In the genomic region with DNA sequence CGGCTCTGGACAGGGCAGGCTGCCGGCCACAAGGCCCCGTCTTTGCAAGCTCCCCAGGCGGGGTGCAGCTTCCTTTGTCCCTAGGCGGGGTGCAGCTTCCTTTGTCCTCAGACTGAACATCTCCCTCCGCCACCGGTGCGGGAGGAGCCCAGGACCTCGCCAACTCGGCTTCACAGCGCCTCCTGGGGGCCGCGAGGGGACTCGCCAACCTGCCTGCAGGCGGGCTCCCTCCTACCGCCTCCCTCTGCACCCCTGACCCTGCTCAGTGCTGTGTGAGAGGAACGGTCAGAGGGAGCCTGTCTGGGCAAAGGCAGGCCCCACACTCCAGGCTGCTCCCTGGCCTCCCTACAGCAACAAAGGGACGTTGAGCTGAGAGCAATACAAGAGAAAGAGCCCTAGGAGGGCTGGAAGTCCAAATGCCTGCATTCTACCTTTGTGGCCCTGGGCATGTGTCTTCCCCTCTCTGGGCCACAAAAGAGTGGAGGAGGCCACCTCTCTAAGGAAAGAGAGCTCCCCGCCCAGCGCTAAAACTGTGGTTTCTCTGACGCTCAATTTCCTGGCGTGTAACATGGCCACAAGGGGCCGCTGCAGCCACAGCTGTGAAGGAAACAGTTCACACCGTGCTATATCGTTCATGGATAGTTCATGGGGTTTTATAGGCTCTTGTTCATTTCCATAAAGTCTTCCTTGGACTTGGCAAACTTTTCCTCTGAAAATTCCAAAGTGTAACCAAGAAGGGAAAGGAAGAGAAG, we compare ENCODE assay signal across 1 cellular context.
TF ChIP-seq lines count a peak whose summit lies in the region.

No MANE protein-coding gene starts in this region.

TF ChIP-seq in HepG2, 621 proteins besides CTCF, POLR2A, EP300 and RAD21 (continued from another document and continues in another):
- TF ChIP-seq, protein P1, sequence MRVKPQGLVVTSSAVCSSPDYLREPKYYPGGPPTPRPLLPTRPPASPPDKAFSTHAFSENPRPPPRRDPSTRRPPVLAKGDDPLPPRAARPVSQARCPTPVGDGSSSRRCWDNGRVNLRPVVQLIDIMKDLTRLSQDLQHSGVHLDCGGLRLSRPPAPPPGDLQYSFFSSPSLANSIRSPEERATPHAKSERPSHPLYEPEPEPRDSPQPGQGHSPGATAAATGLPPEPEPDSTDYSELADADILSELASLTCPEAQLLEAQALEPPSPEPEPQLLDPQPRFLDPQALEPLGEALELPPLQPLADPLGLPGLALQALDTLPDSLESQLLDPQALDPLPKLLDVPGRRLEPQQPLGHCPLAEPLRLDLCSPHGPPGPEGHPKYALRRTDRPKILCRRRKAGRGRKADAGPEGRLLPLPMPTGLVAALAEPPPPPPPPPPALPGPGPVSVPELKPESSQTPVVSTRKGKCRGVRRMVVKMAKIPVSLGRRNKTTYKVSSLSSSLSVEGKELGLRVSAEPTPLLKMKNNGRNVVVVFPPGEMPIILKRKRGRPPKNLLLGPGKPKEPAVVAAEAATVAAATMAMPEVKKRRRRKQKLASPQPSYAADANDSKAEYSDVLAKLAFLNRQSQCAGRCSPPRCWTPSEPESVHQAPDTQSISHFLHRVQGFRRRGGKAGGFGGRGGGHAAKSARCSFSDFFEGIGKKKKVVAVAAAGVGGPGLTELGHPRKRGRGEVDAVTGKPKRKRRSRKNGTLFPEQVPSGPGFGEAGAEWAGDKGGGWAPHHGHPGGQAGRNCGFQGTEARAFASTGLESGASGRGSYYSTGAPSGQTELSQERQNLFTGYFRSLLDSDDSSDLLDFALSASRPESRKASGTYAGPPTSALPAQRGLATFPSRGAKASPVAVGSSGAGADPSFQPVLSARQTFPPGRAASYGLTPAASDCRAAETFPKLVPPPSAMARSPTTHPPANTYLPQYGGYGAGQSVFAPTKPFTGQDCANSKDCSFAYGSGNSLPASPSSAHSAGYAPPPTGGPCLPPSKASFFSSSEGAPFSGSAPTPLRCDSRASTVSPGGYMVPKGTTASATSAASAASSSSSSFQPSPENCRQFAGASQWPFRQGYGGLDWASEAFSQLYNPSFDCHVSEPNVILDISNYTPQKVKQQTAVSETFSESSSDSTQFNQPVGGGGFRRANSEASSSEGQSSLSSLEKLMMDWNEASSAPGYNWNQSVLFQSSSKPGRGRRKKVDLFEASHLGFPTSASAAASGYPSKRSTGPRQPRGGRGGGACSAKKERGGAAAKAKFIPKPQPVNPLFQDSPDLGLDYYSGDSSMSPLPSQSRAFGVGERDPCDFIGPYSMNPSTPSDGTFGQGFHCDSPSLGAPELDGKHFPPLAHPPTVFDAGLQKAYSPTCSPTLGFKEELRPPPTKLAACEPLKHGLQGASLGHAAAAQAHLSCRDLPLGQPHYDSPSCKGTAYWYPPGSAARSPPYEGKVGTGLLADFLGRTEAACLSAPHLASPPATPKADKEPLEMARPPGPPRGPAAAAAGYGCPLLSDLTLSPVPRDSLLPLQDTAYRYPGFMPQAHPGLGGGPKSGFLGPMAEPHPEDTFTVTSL (CRISPR knock-in tag; IDR thresholded peaks at IDR 0.05; ENCODE audit: borderline replicate concordance), result no peak
- TF ChIP-seq ZNF713 (CRISPR knock-in tag; IDR thresholded peaks at IDR 0.05), result no peak
- TF ChIP-seq, protein P2, sequence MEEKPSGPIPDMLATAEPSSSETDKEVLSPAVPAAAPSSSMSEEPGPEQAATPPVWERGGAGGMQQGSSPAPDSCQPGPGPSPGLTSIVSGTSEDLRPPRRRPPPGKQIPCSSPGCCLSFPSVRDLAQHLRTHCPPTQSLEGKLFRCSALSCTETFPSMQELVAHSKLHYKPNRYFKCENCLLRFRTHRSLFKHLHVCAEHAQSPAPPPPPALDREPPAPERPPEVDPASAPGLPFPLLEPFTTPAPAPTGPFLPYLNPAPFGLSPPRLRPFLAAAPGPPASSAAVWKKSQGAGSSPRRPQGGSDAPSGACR (CRISPR knock-in tag; IDR thresholded peaks at IDR 0.05), result no peak
- no peak for TF ChIP-seq NKX3-1 (CRISPR knock-in tag; IDR thresholded peaks at IDR 0.05)
- TF ChIP-seq LCORL (IDR thresholded peaks at IDR 0.05), result no peak
- no peak; the same call in 1 of the 2 replicates for TF ChIP-seq LCORL (CRISPR knock-in tag; IDR thresholded peaks at IDR 0.05)
- TF ChIP-seq BRCA1 (CRISPR knock-in tag; IDR thresholded peaks at IDR 0.05), result no peak
- TF ChIP-seq, protein P3, sequence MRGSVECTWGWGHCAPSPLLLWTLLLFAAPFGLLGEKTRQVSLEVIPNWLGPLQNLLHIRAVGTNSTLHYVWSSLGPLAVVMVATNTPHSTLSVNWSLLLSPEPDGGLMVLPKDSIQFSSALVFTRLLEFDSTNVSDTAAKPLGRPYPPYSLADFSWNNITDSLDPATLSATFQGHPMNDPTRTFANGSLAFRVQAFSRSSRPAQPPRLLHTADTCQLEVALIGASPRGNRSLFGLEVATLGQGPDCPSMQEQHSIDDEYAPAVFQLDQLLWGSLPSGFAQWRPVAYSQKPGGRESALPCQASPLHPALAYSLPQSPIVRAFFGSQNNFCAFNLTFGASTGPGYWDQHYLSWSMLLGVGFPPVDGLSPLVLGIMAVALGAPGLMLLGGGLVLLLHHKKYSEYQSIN (CRISPR knock-in tag; IDR thresholded peaks at IDR 0.05; ENCODE audit: borderline replicate concordance), result no peak
- TF ChIP-seq NFIB (CRISPR knock-in tag; IDR thresholded peaks at IDR 0.05; ENCODE audit: borderline replicate concordance), result no peak
- TF ChIP-seq HOXA5 (CRISPR knock-in tag; IDR thresholded peaks at IDR 0.05), result no peak; the same call in 1 of the 2 replicates
- no peak for TF ChIP-seq ZNF33A (CRISPR knock-in tag; IDR thresholded peaks at IDR 0.05; ENCODE audit: borderline replicate concordance)
- TF ChIP-seq ZNF782 (CRISPR knock-in tag; IDR thresholded peaks at IDR 0.05; ENCODE audit: borderline replicate concordance), result peak; percentile 70; the same call in 1 of the 2 replicates
- no peak; the same call in 1 of the 2 replicates for TF ChIP-seq ZC3H4 (CRISPR knock-in tag; IDR thresholded peaks at IDR 0.05; ENCODE audit: borderline replicate concordance)
- TF ChIP-seq SMAD3 (CRISPR knock-in tag; IDR thresholded peaks at IDR 0.05), result no peak; the same call in 1 of the 2 replicates
- TF ChIP-seq, protein P4, sequence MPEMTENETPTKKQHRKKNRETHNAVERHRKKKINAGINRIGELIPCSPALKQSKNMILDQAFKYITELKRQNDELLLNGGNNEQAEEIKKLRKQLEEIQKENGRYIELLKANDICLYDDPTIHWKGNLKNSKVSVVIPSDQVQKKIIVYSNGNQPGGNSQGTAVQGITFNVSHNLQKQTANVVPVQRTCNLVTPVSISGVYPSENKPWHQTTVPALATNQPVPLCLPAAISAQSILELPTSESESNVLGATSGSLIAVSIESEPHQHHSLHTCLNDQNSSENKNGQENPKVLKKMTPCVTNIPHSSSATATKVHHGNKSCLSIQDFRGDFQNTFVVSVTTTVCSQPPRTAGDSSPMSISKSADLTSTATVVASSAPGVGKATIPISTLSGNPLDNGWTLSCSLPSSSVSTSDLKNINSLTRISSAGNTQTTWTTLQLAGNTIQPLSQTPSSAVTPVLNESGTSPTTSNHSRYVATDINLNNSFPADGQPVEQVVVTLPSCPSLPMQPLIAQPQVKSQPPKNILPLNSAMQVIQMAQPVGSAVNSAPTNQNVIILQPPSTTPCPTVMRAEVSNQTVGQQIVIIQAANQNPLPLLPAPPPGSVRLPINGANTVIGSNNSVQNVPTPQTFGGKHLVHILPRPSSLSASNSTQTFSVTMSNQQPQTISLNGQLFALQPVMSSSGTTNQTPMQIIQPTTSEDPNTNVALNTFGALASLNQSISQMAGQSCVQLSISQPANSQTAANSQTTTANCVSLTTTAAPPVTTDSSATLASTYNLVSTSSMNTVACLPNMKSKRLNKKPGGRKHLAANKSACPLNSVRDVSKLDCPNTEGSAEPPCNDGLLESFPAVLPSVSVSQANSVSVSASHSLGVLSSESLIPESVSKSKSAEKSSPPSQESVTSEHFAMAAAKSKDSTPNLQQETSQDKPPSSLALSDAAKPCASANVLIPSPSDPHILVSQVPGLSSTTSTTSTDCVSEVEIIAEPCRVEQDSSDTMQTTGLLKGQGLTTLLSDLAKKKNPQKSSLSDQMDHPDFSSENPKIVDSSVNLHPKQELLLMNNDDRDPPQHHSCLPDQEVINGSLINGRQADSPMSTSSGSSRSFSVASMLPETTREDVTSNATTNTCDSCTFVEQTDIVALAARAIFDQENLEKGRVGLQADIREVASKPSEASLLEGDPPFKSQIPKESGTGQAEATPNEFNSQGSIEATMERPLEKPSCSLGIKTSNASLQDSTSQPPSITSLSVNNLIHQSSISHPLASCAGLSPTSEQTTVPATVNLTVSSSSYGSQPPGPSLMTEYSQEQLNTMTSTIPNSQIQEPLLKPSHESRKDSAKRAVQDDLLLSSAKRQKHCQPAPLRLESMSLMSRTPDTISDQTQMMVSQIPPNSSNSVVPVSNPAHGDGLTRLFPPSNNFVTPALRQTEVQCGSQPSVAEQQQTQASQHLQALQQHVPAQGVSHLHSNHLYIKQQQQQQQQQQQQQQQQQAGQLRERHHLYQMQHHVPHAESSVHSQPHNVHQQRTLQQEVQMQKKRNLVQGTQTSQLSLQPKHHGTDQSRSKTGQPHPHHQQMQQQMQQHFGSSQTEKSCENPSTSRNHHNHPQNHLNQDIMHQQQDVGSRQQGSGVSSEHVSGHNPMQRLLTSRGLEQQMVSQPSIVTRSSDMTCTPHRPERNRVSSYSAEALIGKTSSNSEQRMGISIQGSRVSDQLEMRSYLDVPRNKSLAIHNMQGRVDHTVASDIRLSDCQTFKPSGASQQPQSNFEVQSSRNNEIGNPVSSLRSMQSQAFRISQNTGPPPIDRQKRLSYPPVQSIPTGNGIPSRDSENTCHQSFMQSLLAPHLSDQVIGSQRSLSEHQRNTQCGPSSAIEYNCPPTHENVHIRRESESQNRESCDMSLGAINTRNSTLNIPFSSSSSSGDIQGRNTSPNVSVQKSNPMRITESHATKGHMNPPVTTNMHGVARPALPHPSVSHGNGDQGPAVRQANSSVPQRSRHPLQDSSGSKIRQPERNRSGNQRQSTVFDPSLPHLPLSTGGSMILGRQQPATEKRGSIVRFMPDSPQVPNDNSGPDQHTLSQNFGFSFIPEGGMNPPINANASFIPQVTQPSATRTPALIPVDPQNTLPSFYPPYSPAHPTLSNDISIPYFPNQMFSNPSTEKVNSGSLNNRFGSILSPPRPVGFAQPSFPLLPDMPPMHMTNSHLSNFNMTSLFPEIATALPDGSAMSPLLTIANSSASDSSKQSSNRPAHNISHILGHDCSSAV (CRISPR knock-in tag; IDR thresholded peaks at IDR 0.05; ENCODE audit: borderline replicate concordance), result no peak
- no peak; the same call in 1 of the 2 replicates for TF ChIP-seq TAF1 (CRISPR knock-in tag; IDR thresholded peaks at IDR 0.05)
- TF ChIP-seq, protein P5, sequence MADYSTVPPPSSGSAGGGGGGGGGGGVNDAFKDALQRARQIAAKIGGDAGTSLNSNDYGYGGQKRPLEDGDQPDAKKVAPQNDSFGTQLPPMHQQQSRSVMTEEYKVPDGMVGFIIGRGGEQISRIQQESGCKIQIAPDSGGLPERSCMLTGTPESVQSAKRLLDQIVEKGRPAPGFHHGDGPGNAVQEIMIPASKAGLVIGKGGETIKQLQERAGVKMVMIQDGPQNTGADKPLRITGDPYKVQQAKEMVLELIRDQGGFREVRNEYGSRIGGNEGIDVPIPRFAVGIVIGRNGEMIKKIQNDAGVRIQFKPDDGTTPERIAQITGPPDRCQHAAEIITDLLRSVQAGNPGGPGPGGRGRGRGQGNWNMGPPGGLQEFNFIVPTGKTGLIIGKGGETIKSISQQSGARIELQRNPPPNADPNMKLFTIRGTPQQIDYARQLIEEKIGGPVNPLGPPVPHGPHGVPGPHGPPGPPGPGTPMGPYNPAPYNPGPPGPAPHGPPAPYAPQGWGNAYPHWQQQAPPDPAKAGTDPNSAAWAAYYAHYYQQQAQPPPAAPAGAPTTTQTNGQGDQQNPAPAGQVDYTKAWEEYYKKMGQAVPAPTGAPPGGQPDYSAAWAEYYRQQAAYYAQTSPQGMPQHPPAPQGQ (CRISPR knock-in tag; IDR thresholded peaks at IDR 0.05; ENCODE audit: borderline replicate concordance), result no peak
- 0 out of 2 replicates have a peak, but pooled peaks have one; percentile 9 for TF ChIP-seq CHCHD3 (CRISPR knock-in tag; IDR thresholded peaks at IDR 0.05)
- TF ChIP-seq JUND (CRISPR knock-in tag; IDR thresholded peaks at IDR 0.05), result no peak
- peak; percentile 34; the same call in 1 of the 2 replicates for TF ChIP-seq ETV5 (CRISPR knock-in tag; IDR thresholded peaks at IDR 0.05; ENCODE audit: borderline replicate concordance)
- TF ChIP-seq KDM6A (CRISPR knock-in tag; IDR thresholded peaks at IDR 0.05; ENCODE audit: low read depth), result no peak
- TF ChIP-seq AHR (CRISPR knock-in tag; IDR thresholded peaks at IDR 0.05), result no peak
- TF ChIP-seq, protein P6, sequence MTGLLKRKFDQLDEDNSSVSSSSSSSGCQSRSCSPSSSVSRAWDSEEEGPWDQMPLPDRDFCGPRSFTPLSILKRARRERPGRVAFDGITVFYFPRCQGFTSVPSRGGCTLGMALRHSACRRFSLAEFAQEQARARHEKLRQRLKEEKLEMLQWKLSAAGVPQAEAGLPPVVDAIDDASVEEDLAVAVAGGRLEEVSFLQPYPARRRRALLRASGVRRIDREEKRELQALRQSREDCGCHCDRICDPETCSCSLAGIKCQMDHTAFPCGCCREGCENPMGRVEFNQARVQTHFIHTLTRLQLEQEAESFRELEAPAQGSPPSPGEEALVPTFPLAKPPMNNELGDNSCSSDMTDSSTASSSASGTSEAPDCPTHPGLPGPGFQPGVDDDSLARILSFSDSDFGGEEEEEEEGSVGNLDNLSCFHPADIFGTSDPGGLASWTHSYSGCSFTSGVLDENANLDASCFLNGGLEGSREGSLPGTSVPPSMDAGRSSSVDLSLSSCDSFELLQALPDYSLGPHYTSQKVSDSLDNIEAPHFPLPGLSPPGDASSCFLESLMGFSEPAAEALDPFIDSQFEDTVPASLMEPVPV (CRISPR knock-in tag; IDR thresholded peaks at IDR 0.05), result peak; percentile 80; the same call in 1 of the 2 replicates
- TF ChIP-seq SATB2 (CRISPR knock-in tag; IDR thresholded peaks at IDR 0.05), result no peak
- 0 out of 2 replicates have a peak, but pooled peaks have one; percentile 14 for TF ChIP-seq KLF13 (CRISPR knock-in tag; IDR thresholded peaks at IDR 0.05)
- TF ChIP-seq, protein P7, sequence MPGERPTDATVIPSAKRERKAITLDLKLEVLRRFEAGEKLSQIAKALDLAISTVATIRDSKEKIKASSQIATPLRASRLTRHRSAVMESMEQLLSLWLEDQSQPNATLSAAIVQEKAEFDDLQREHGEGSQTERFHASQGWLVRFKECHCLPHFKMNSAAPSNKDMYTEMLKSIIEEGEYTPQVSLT (CRISPR knock-in tag; IDR thresholded peaks at IDR 0.05; ENCODE audit: borderline replicate concordance, low read depth), result no peak
- TF ChIP-seq ZSCAN25 (CRISPR knock-in tag; IDR thresholded peaks at IDR 0.05), result peak; percentile 71
- TF ChIP-seq TRIM24 (CRISPR knock-in tag; IDR thresholded peaks at IDR 0.05), result no peak
- TF ChIP-seq ZNF225 (CRISPR knock-in tag; IDR thresholded peaks at IDR 0.05), result no peak
- TF ChIP-seq ZBTB8A (CRISPR knock-in tag; IDR thresholded peaks at IDR 0.05; ENCODE audit: borderline replicate concordance, low read depth), result no peak
- TF ChIP-seq ZNF468 (CRISPR knock-in tag; IDR thresholded peaks at IDR 0.05), result no peak
- no peak for TF ChIP-seq ZNF589 (CRISPR knock-in tag; conservative IDR thresholded peaks at IDR 0.05)
- no peak for TF ChIP-seq CHD4 (IDR thresholded peaks at IDR 0.05; ENCODE audit: borderline replicate concordance, low read length)
- TF ChIP-seq ZNF354B (CRISPR knock-in tag; IDR thresholded peaks at IDR 0.05), result 0 out of 2 replicates have a peak, but pooled peaks have one; percentile 24
- TF ChIP-seq GTF3A (CRISPR knock-in tag; conservative IDR thresholded peaks at IDR 0.05), result 0 out of 2 replicates have a peak, but pooled peaks have one; percentile 67
- no peak for TF ChIP-seq ZFP36 (IDR thresholded peaks at IDR 0.05; ENCODE audit: borderline replicate concordance, low read depth, low read length, partially characterized antibody)
- TF ChIP-seq NFYB (CRISPR knock-in tag; IDR thresholded peaks at IDR 0.05), result no peak
- no peak; the same call in 1 of the 2 replicates for TF ChIP-seq SRF (IDR thresholded peaks at IDR 0.05; ENCODE audit: low read depth, low read length)
- TF ChIP-seq, protein P8, sequence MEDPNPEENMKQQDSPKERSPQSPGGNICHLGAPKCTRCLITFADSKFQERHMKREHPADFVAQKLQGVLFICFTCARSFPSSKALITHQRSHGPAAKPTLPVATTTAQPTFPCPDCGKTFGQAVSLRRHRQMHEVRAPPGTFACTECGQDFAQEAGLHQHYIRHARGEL (CRISPR knock-in tag; IDR thresholded peaks at IDR 0.05), result no peak
